Comparison of ENCODE assay signal across 10 cellular contexts in the genomic region with DNA sequence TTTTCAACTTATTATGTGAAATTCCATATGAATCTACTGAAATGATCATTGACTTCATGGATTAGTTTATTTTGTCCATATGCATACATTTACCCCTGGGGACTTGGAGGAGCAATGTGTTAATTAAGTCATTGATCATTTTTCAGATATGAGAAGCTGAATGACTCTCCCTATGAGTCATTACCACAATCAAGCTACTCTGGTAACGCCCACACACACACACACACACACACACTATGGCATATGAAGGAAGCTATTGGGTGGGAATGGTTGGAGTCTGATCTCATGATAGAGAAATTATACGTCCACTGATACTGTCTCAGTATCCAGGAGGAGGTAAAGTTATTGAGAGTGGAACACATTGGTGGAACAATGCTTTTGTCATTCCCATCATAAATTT.
A peak's percentile ranks its signal among the peaks of the same experiment; 100 is the strongest.
DNase-seq lines count a peak whose midpoint lies in the region; ATAC-seq and TF ChIP-seq lines count a peak whose summit lies in the region.
"Had no signal": no experiment of that assay in that cellular context is flagged by ENCODE, and none has a peak within 500 bp of the region (broad histone marks: within the 10 kb centered on the region; RNA-seq: fewer than 3 reads in every experiment).

No MANE protein-coding gene starts in this region.

- ATAC-seq in SK-N-SH treated with all-trans-retinoic acid at 6 μM for 48 hours = peak; percentile 76
- no peak for ATAC-seq in HG03378 (IDR thresholded peaks at IDR 0.05; ENCODE audit: unreplicated experiment)
- ATAC-seq: T-cell had no signal

- H3K27ac ChIP-seq in A673 (ENCODE audit: low read depth, low read length, poor library complexity, severe bottlenecking) = no peak overlapping the region
- no peak overlapping the region for H3K27ac ChIP-seq in ascending aorta

- intact Hi-C loops in A673 (cut with micrococcal nuclease; ENCODE audit: unreplicated experiment) = no loop called here
- intact Hi-C loops in ascending aorta (cut with DNase I) = no loop called here

- CTCF ChIA-PET in A673 (lab: Charles Lee) = no interaction called here

- BruUV-seq in A673 (replicated peaks; lab: Mats Ljungman, UMichigan) = no TSS peak

- H3K4me1 ChIP-seq in A673 (ENCODE audit: insufficient read depth, low read length, poor library complexity, severe bottlenecking) (no peaks in the 10 kb centered on the region), ascending aorta (peaks cover 0 to 4% of the 10 kb centered on the region in 2 donors)

- DNase-seq in A673 (ENCODE audit: low spot score) (peak; percentile 33), GM04504 (ENCODE audit: low read depth) (peak; percentile 50), foreskin melanocyte (peak; percentile 80), SK-N-DZ (ENCODE audit: low spot score) (no peak), ascending aorta (ENCODE audit: low spot score in 2 of 2) (no peak), NCI-H526 (lab: John Stamatoyannopoulos, UW) (no peak)
- DNase-seq: kidney, T-cell had no signal

- H3K4me3 ChIP-seq in A673 (ENCODE audit: low read depth, low read length, poor library complexity, severe bottlenecking) = no peak overlapping the region
- no peak overlapping the region for H3K4me3 ChIP-seq in ascending aorta

- no peaks in the 10 kb centered on the region for H3K36me3 ChIP-seq in A673 (ENCODE audit: insufficient read depth, low read length, poor library complexity, severe bottlenecking)
- H3K36me3 ChIP-seq in ascending aorta = no peaks in the 10 kb centered on the region

- H3K27me3 ChIP-seq in A673 (replicated peaks; ENCODE audit: insufficient read depth, low read depth, low read length, poor library complexity) = no peaks in the 10 kb centered on the region
- H3K27me3 ChIP-seq in ascending aorta = no peaks in the 10 kb centered on the region

- H3K9me3 ChIP-seq in A673 (ENCODE audit: low read depth, low read length, poor library complexity, severe bottlenecking) (no peaks in the 10 kb centered on the region), ascending aorta (no peaks in the 10 kb centered on the region)

- POLR2A ChIA-PET in A673 (lab: Charles Lee; ENCODE audit: low non-redundant PET) = no interaction called here

- TF ChIP-seq CTCF in A673 (conservative IDR thresholded peaks at IDR 0.05; ENCODE audit: low read depth, low read length) (no peak), ascending aorta (IDR thresholded peaks at IDR 0.05) (no peak)

TF ChIP-seq in SK-N-SH treated with all-trans-retinoic acid at 6 μM for 48 hours, 23 proteins besides CTCF, POLR2A, EP300 and RAD21:
- TF ChIP-seq, protein P1, sequence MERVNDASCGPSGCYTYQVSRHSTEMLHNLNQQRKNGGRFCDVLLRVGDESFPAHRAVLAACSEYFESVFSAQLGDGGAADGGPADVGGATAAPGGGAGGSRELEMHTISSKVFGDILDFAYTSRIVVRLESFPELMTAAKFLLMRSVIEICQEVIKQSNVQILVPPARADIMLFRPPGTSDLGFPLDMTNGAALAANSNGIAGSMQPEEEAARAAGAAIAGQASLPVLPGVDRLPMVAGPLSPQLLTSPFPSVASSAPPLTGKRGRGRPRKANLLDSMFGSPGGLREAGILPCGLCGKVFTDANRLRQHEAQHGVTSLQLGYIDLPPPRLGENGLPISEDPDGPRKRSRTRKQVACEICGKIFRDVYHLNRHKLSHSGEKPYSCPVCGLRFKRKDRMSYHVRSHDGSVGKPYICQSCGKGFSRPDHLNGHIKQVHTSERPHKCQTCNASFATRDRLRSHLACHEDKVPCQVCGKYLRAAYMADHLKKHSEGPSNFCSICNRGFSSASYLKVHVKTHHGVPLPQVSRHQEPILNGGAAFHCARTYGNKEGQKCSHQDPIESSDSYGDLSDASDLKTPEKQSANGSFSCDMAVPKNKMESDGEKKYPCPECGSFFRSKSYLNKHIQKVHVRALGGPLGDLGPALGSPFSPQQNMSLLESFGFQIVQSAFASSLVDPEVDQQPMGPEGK (CRISPR knock-in tag; IDR thresholded peaks at IDR 0.05; ENCODE audit: borderline replicate concordance) = peak; percentile 27; the same call in 1 of the 2 replicates
- TF ChIP-seq, protein P2, sequence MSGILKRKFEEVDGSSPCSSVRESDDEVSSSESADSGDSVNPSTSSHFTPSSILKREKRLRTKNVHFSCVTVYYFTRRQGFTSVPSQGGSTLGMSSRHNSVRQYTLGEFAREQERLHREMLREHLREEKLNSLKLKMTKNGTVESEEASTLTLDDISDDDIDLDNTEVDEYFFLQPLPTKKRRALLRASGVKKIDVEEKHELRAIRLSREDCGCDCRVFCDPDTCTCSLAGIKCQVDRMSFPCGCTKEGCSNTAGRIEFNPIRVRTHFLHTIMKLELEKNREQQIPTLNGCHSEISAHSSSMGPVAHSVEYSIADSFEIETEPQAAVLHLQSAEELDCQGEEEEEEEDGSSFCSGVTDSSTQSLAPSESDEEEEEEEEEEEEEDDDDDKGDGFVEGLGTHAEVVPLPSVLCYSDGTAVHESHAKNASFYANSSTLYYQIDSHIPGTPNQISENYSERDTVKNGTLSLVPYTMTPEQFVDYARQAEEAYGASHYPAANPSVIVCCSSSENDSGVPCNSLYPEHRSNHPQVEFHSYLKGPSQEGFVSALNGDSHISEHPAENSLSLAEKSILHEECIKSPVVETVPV (CRISPR knock-in tag; IDR thresholded peaks at IDR 0.05) = no peak
- no peak for TF ChIP-seq GLIS3 (CRISPR knock-in tag; IDR thresholded peaks at IDR 0.05)

Comparison
In these comparisons a context has a peak if more than half of its experiments do, and no peak if none do; other contexts are left out.
1. DNase-seq: peak in A673 (single experiment), GM04504 (single experiment) and foreskin melanocyte (single experiment); none in SK-N-DZ (single experiment), ascending aorta (0 of 2) and NCI-H526 (0 of 2).